31 cellular contexts compared by ENCODE assay signal in the genomic region with DNA sequence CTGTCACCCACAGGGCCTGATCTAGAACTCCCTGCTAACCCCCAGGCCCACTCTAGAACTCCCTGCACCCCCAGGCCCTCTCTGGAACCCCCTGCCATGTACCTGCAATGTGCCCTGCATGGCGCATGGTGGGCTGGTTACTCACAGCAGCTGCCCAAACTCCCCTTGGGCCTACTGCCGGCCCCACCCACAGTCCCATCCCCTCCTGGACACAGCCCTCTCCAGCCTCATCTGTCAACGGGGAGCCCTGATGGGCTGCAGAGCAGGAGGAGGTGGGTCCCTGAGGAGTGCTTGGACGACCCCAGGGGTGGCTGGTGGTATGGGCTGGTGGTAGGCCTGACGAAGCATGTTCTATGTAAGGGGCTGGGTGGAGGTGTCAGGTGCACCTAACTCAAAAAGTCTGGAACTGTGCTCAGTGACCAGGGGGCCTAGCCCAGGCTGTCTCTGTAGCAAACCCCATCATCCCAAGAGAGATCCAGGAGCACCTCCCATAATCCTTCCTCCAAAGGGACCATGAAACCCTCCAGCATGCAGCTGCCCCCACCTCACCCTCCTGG. TPM values are rescaled to one million over a fixed set of nuclear protein-coding genes. Genes with fewer than 3 reads are reported as not detected.
"Had no signal": no experiment of that assay in that cellular context is flagged by ENCODE, and none has a peak within 500 bp of the region (broad histone marks: within the 10 kb centered on the region; RNA-seq: fewer than 3 reads in every experiment).

No MANE protein-coding gene starts in this region.

- H2AFZ ChIP-seq: parathyroid adenoma had no signal

- H3K9me3 ChIP-seq: esophagus squamous epithelium, mucosa of descending colon, prostate gland, right lobe of liver, spleen, stomach, thoracic aorta, transverse colon had no signal

- H3K4me1 ChIP-seq: parathyroid adenoma, prostate gland, right lobe of liver had no signal

- FAIRE-seq: colon, islet of Langerhans, urothelium cell line had no signal

- H3K4me1 Mint-ChIP-seq: neural crest cell had no signal

- H3K9me3 Mint-ChIP-seq: dendritic cell treated with granulocyte-macrophage colony-stimulating factor and Interleukin-4, amounts not matched to agents 40 ng/mL and 50 ng/mL, for 4 days; effector memory CD8-positive, alpha-beta T cell; neural crest cell had no signal

- H3K9ac ChIP-seq: parathyroid adenoma had no signal

- H3K4me3 ChIP-seq: esophagus squamous epithelium, mucosa of descending colon, prostate gland, right lobe of liver, spleen, stomach, thoracic aorta, transverse colon had no signal

- H3K27ac Mint-ChIP-seq: dendritic cell treated with granulocyte-macrophage colony-stimulating factor and Interleukin-4, amounts not matched to agents 40 ng/mL and 50 ng/mL, for 4 days; effector memory CD8-positive, alpha-beta T cell had no signal

- H3K27me3 ChIP-seq: right lobe of liver had no signal

- H3K79me2 ChIP-seq: parathyroid adenoma had no signal

- DNase-seq: cerebellar nuclear complex; effector memory CD8-positive, alpha-beta T cell; esophagus squamous epithelium; foreskin fibroblast; kidney glomerular epithelial cell; mammary epithelial cell; mucosa of descending colon; naive thymus-derived CD8-positive, alpha-beta T cell; occipital lobe; spleen; stimulated activated CD4-positive, alpha-beta T cell treated with anti-CD3 and anti-CD28 coated beads, Interleukin-15, amount 100 ng/mL, for 24 hours; stimulated activated CD4-positive, alpha-beta T cell treated with anti-CD3 and anti-CD28 coated beads, Interleukin-1b, Interleukin-23, amount 100 ng/mL, for 48 hours; stimulated activated CD4-positive, alpha-beta T cell treated with anti-CD3 and anti-CD28 coated beads, Interleukin-4, amount 100 ng/mL, for 24 hours; stimulated activated naive CD4-positive, alpha-beta T cell; stomach; substantia nigra; transverse colon had no signal

- H3K27ac ChIP-seq: esophagus squamous epithelium, parathyroid adenoma, prostate gland, right lobe of liver, spleen, stomach, thoracic aorta, transverse colon had no signal

- H3K4me3 Mint-ChIP-seq: dendritic cell treated with granulocyte-macrophage colony-stimulating factor and Interleukin-4, amounts not matched to agents 40 ng/mL and 50 ng/mL, for 4 days; effector memory CD8-positive, alpha-beta T cell; naive thymus-derived CD8-positive, alpha-beta T cell; neural crest cell had no signal

- H3K36me3 Mint-ChIP-seq: naive thymus-derived CD8-positive, alpha-beta T cell had no signal

- H3K36me3 ChIP-seq: esophagus squamous epithelium, prostate gland, right lobe of liver, spleen, stomach, thoracic aorta, transverse colon had no signal

RNA-seq across cellular contexts. Expression of a gene that starts 19.0 kb away (rescaled TPM):
- total RNA-seq: epithelial cell of proximal tubule; esophagus squamous epithelium; left lobe of liver; lower leg skin; mammary epithelial cell; mesenteric fat pad; mucosa of descending colon; naive thymus-derived CD8-positive, alpha-beta T cell; neural crest cell; occipital lobe; renal cortical epithelial cell; right lobe of liver; spleen; stomach; thoracic aorta; transverse colon had no signal
- polyA plus RNA-seq: mammary epithelial cell; naive thymus-derived CD8-positive, alpha-beta T cell; spleen; stomach had no signal
